ENCODE assay signal across 26 cellular contexts in the genomic region with DNA sequence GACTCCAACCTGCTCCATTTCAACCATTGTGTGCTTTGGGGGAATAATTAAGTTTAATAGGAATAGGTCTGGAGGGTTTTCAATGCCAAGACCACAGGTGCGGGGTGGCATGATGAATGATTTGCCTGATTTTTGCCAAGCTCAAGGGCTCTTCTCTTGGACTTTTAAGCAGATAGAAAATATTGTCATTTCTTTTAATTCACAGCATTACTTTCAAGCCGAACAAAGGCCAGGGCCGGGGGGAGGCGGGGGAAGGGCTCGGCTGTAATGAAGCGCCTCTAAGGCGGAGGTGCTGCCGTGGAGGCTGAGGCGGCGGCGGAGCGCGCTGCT. TPM values are rescaled to one million over a fixed set of nuclear protein-coding genes. Genes with fewer than 3 reads are reported as not detected.
A peak's percentile ranks its signal among the peaks of the same experiment; 100 is the strongest.
DNase-seq lines count a peak whose midpoint lies in the region; ATAC-seq and TF ChIP-seq lines count a peak whose summit lies in the region.
"Had no signal": no experiment of that assay in that cellular context is flagged by ENCODE, and none has a peak within 500 bp of the region (broad histone marks: within the 10 kb centered on the region; RNA-seq: fewer than 3 reads in every experiment).

No MANE protein-coding gene starts in this region.

- POLR2A ChIA-PET in WTC11 (lab: Charles Lee), result no interaction called here

- ATAC-seq in WTC11, result peak; percentile 36
- ATAC-seq in SK-N-SH treated with all-trans-retinoic acid at 6 μM for 48 hours, result no peak
- ATAC-seq in HG03108 (IDR thresholded peaks at IDR 0.05; ENCODE audit: unreplicated experiment), result no peak

- no peaks in the 10 kb centered on the region for H3K79me2 ChIP-seq in mesendoderm (ENCODE audit: control insufficient read depth, insufficient read depth, low read length)
- H3K79me2 ChIP-seq: parathyroid adenoma had no signal

- H3K23ac ChIP-seq in mesendoderm (ENCODE audit: low read length), result no peak overlapping the region

- no peak overlapping the region for H2BK120ac ChIP-seq in mesendoderm (ENCODE audit: low read depth, low read length)

- H2BK15ac ChIP-seq in mesendoderm (replicated peaks; ENCODE audit: low read depth), result no peak overlapping the region

- no peaks in the 10 kb centered on the region for H3K9me3 Mint-ChIP-seq in WTC11
- H3K9me3 Mint-ChIP-seq: activated B cell treated with CpG ODN at 0.5 μM for 24 hours; activated CD4-positive, alpha-beta memory T cell treated with anti-CD3 and anti-CD28 coated beads, Interleukin-2, amount 10 ng/mL, durations not matched to agents 7 days and 5 days; HFFc6 had no signal

- no peak overlapping the region for H3K9ac ChIP-seq in HUES64 (ENCODE audit: low read depth, low read length)
- H3K9ac ChIP-seq in mesendoderm (ENCODE audit: low read length), result no peak overlapping the region
- H3K9ac ChIP-seq: BLaER1 treated with 17β-estradiol and CSF1 and Interleukin-3, amounts not matched to agents 10 nM and 100 nM; parathyroid adenoma had no signal

- H4K8ac ChIP-seq in mesendoderm (ENCODE audit: low read depth, low read length), result no peak overlapping the region

- H3K27ac ChIP-seq in HUES64 (ENCODE audit: low read depth, low read length) (no peak overlapping the region), mesendoderm (ENCODE audit: low read depth, low read length) (no peak overlapping the region)
- H3K27ac ChIP-seq: BLaER1 treated with 17β-estradiol and CSF1 and Interleukin-3, amounts not matched to agents 10 nM and 100 nM; dorsolateral prefrontal cortex; epithelial cell of prostate; parathyroid adenoma; sigmoid colon; SJSA1; suprapubic skin had no signal

- H3K79me1 ChIP-seq in mesendoderm (ENCODE audit: low read length), result no peaks in the 10 kb centered on the region

- H3K4me3 Mint-ChIP-seq in WTC11, result peak overlapping the region; percentile 61
- H3K4me3 Mint-ChIP-seq: activated B cell treated with CpG ODN at 0.5 μM for 24 hours; activated CD4-positive, alpha-beta memory T cell treated with anti-CD3 and anti-CD28 coated beads, Interleukin-2, amount 10 ng/mL, durations not matched to agents 7 days and 5 days; HFFc6 had no signal

- peak; percentile 43 for DNase-seq in DMS79 (lab: John Stamatoyannopoulos, UW)
- DNase-seq in WTC11 (ENCODE audit: low spot score), result no peak
- DNase-seq in mesendoderm, result no peak
- no peak for DNase-seq in NCI-H2227 treated with DMSO at 0.1 percent for 48 hours (lab: John Stamatoyannopoulos, UW)
- DNase-seq in NCI-H2029 (lab: John Stamatoyannopoulos, UW), result no peak
- DNase-seq: ACHN; activated B cell treated with CpG ODN at 0.5 μM for 24 hours; activated CD4-positive, alpha-beta memory T cell treated with anti-CD3 and anti-CD28 coated beads, Interleukin-2, amount 10 ng/mL, durations not matched to agents 7 days and 5 days; activated gamma-delta T cell treated with Interleukin-2 at 50 U/mL for 16 hours; dorsolateral prefrontal cortex; foreskin fibroblast; HFFc6; KBM-7; NCI-H2081; NCI-H69; sigmoid colon had no signal

- no peak for TF ChIP-seq CTCF in WTC11 (IDR thresholded peaks at IDR 0.05)

- 2% methylated on average over 13 of the region's 13 CpGs for WGBS in HUES64
- no CpG with 5 or more reads among the region's 13 CpGs for WGBS in mesendoderm (ENCODE audit: extremely low coverage, insufficient coverage, low lambda C conversion rate)

- H3K4me1 ChIP-seq in HUES64 (ENCODE audit: insufficient read depth, low read length) (peaks cover 32% of the 10 kb centered on the region), mesendoderm (ENCODE audit: control insufficient read depth, low read depth, low read length) (no peaks in the 10 kb centered on the region)
- H3K4me1 ChIP-seq: BLaER1 treated with 17β-estradiol and CSF1 and Interleukin-3, amounts not matched to agents 10 nM and 100 nM; parathyroid adenoma; SJSA1 had no signal

- no peak overlapping the region for H2BK5ac ChIP-seq in mesendoderm (ENCODE audit: low read length)

- no peak overlapping the region for H3K4ac ChIP-seq in mesendoderm (ENCODE audit: low read depth, low read length)

- H4K5ac ChIP-seq in mesendoderm (ENCODE audit: low read length), result no peak overlapping the region

- no peak overlapping the region for H3K18ac ChIP-seq in mesendoderm (ENCODE audit: low read length)

- H3K56ac ChIP-seq in mesendoderm (ENCODE audit: low read length), result no peak overlapping the region

- H3K36me3 ChIP-seq in HUES64 (ENCODE audit: insufficient read depth, low read length) (no peaks in the 10 kb centered on the region), mesendoderm (ENCODE audit: control insufficient read depth, insufficient read depth, low read length) (no peaks in the 10 kb centered on the region)
- H3K36me3 ChIP-seq: BLaER1 treated with 17β-estradiol and CSF1 and Interleukin-3, amounts not matched to agents 10 nM and 100 nM; sigmoid colon; SJSA1; suprapubic skin had no signal

- peaks cover 51% of the 10 kb centered on the region for H3K4me1 Mint-ChIP-seq in WTC11

- H3K4me3 ChIP-seq in HUES64 (ENCODE audit: low read length) (peak overlapping the region; percentile 52), mesendoderm (ENCODE audit: low read length) (no peak overlapping the region)
- H3K4me3 ChIP-seq: BLaER1 treated with 17β-estradiol and CSF1 and Interleukin-3, amounts not matched to agents 10 nM and 100 nM; dorsolateral prefrontal cortex; sigmoid colon; SJSA1; suprapubic skin had no signal

- peak overlapping the region; percentile 61 for H3K4me2 ChIP-seq in mesendoderm (ENCODE audit: low read length)
- H3K4me2 ChIP-seq: BLaER1 treated with 17β-estradiol and CSF1 and Interleukin-3, amounts not matched to agents 10 nM and 100 nM had no signal

- H3K27me3 ChIP-seq in HUES64 (ENCODE audit: insufficient read depth, low read length), result peaks cover 100% of the 10 kb centered on the region
- peaks cover 96% of the 10 kb centered on the region for H3K27me3 ChIP-seq in mesendoderm (ENCODE audit: insufficient read depth, low read length, poor library complexity)

- peaks cover 100% of the 10 kb centered on the region for H3K27me3 Mint-ChIP-seq in WTC11 (ENCODE audit: low read depth)

- CTCF ChIA-PET in WTC11 (lab: Charles Lee), result no interaction called here

- H3K36me3 Mint-ChIP-seq in WTC11, result no peaks in the 10 kb centered on the region

- no peak overlapping the region for H3K27ac Mint-ChIP-seq in WTC11
- H3K27ac Mint-ChIP-seq: activated B cell treated with CpG ODN at 0.5 μM for 24 hours; activated CD4-positive, alpha-beta memory T cell treated with anti-CD3 and anti-CD28 coated beads, Interleukin-2, amount 10 ng/mL, durations not matched to agents 7 days and 5 days; HFFc6 had no signal

- H3K9me3 ChIP-seq in HUES64 (ENCODE audit: insufficient read depth, low read depth, low read length), result no peaks in the 10 kb centered on the region
- H3K9me3 ChIP-seq: sigmoid colon, SJSA1, suprapubic skin had no signal

- H2AK5ac ChIP-seq in mesendoderm (ENCODE audit: low read length), result no peak overlapping the region

TF ChIP-seq in WTC11, 78 proteins besides CTCF, POLR2A, EP300 and RAD21 (continues in another document):
- TF ChIP-seq HMGA2 (CRISPR knock-in tag; IDR thresholded peaks at IDR 0.05), result no peak
- TF ChIP-seq TEAD4 (CRISPR knock-in tag; IDR thresholded peaks at IDR 0.05), result no peak
- TF ChIP-seq, protein P1, sequence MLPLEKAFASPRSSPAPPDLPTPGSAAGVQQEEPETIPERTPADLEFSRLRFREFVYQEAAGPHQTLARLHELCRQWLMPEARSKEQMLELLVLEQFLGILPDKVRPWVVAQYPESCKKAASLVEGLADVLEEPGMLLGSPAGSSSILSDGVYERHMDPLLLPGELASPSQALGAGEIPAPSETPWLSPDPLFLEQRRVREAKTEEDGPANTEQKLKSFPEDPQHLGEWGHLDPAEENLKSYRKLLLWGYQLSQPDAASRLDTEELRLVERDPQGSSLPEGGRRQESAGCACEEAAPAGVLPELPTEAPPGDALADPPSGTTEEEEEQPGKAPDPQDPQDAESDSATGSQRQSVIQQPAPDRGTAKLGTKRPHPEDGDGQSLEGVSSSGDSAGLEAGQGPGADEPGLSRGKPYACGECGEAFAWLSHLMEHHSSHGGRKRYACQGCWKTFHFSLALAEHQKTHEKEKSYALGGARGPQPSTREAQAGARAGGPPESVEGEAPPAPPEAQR (CRISPR knock-in tag; IDR thresholded peaks at IDR 0.05), result no peak
- TF ChIP-seq TCF7 (CRISPR knock-in tag; IDR thresholded peaks at IDR 0.05; ENCODE audit: low read depth), result no peak
- TF ChIP-seq, protein P2, sequence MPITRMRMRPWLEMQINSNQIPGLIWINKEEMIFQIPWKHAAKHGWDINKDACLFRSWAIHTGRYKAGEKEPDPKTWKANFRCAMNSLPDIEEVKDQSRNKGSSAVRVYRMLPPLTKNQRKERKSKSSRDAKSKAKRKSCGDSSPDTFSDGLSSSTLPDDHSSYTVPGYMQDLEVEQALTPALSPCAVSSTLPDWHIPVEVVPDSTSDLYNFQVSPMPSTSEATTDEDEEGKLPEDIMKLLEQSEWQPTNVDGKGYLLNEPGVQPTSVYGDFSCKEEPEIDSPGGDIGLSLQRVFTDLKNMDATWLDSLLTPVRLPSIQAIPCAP (CRISPR knock-in tag; IDR thresholded peaks at IDR 0.05), result no peak

TF ChIP-seq in SK-N-SH treated with all-trans-retinoic acid at 6 μM for 48 hours, 23 proteins besides CTCF, POLR2A, EP300 and RAD21 (continues in another document):
- no peak for TF ChIP-seq TOX (CRISPR knock-in tag; IDR thresholded peaks at IDR 0.05; ENCODE audit: borderline replicate concordance)
- TF ChIP-seq ZNF70 (CRISPR knock-in tag; IDR thresholded peaks at IDR 0.05), result no peak
- no peak for TF ChIP-seq TCF4 (CRISPR knock-in tag; IDR thresholded peaks at IDR 0.05; ENCODE audit: borderline replicate concordance)
- no peak for TF ChIP-seq SNAI2 (CRISPR knock-in tag; IDR thresholded peaks at IDR 0.05)
- no peak for TF ChIP-seq RARB (CRISPR knock-in tag; IDR thresholded peaks at IDR 0.05)

RNA-seq across cellular contexts. Expression of a gene that starts 6.5 kb away (rescaled TPM):
- polyA plus RNA-seq in HUES64 (2013, experiment 1 of 2), result not detected
- polyA plus RNA-seq in HUES64 (2013, experiment 2 of 2), result not detected
- 0.11 TPM in 1 of 3 replicates, not detected in the others for total RNA-seq in WTC11 (2021)
- 0.08 TPM for polyA plus RNA-seq in mesendoderm (2013, experiment 1 of 2)
- polyA plus RNA-seq in mesendoderm (2013, experiment 2 of 2), result not detected
- total RNA-seq: activated B cell treated with CpG ODN at 0.5 μM for 24 hours; activated CD4-positive, alpha-beta memory T cell treated with anti-CD3 and anti-CD28 coated beads, Interleukin-2, amount 10 ng/mL, durations not matched to agents 7 days and 5 days; cardiac septum; HFFc6; sigmoid colon; SJSA1; suprapubic skin; T-helper 2 cell treated with Interferon-gamma antibody and Interleukin-4, amounts not matched to agents 100 ng/mL and 5 ng/mL, for 36 hours had no signal
- polyA plus RNA-seq: sigmoid colon had no signal
